In genomic region chr19:16337809-16338469, GRCh38 we compare ENCODE assay signal across 9 cellular contexts. TPM values are rescaled to one million over a fixed set of nuclear protein-coding genes. Genes with fewer than 3 reads are reported as not detected.
DNase-seq lines count a peak whose midpoint lies in the region; ATAC-seq, FAIRE-seq and TF ChIP-seq lines count a peak whose summit lies in the region.
"Had no signal": no experiment of that assay in that cellular context is flagged by ENCODE, and none has a peak within 500 bp of the region (broad histone marks: within the 10 kb centered on the region; RNA-seq: fewer than 3 reads in every experiment).

No MANE protein-coding gene starts in this region.

- H3K9me3 Mint-ChIP-seq in activated naive CD4-positive, alpha-beta T cell treated with anti-CD3 and anti-CD28 coated beads, Interleukin-2, amount 10 ng/mL, durations not matched to agents 7 days and 5 days = peaks cover 3% of the 10 kb centered on the region
- H3K9me3 Mint-ChIP-seq in activated naive CD4-positive, alpha-beta T cell treated with anti-CD3 and anti-CD28 coated beads, Interleukin-2, amount 50 U/mL, for 72 hours = peaks cover 0 to 4% of the 10 kb centered on the region in 2 donors

- peak overlapping the region; percentile 89 for H3K27ac Mint-ChIP-seq in activated naive CD4-positive, alpha-beta T cell treated with anti-CD3 and anti-CD28 coated beads, Interleukin-2, amount 10 ng/mL, durations not matched to agents 7 days and 5 days
- peak overlapping the region in 1 of 2 donors; percentile 54 for H3K27ac Mint-ChIP-seq in activated naive CD4-positive, alpha-beta T cell treated with anti-CD3 and anti-CD28 coated beads, Interleukin-2, amount 50 U/mL, for 72 hours

- H3K27me3 ChIP-seq in tibial artery = no peaks in the 10 kb centered on the region

- H3K27me3 Mint-ChIP-seq in activated naive CD4-positive, alpha-beta T cell treated with anti-CD3 and anti-CD28 coated beads, Interleukin-2, amount 10 ng/mL, durations not matched to agents 7 days and 5 days = peaks cover 17% of the 10 kb centered on the region

- H3K4me1 ChIP-seq in kidney (ENCODE audit: control insufficient read depth in 1 of 2, insufficient read depth in 1 of 2, low read depth in 1 of 2, low read length in 2 of 2) = peaks cover 5 to 15% of the 10 kb centered on the region in 2 donors
- peaks cover 3 to 34% (median 27%) of the 10 kb centered on the region in 4 donors for H3K4me1 ChIP-seq in tibial artery

- CTCF ChIA-PET in activated naive CD4-positive, alpha-beta T cell treated with anti-CD3 and anti-CD28 coated beads, Interleukin-2, amount 10 ng/mL, durations not matched to agents 7 days and 5 days (lab: Charles Lee) = interaction anchor here (1.4 to 1.8 kb wide), 3 partner anchors 10 to 39 kb away, joined by 3 to 5 read pairs (median 3); no protein-coding TSS in a partner anchor

- peaks cover 70% of the 10 kb centered on the region for H3K4me1 Mint-ChIP-seq in activated naive CD4-positive, alpha-beta T cell treated with anti-CD3 and anti-CD28 coated beads, Interleukin-2, amount 10 ng/mL, durations not matched to agents 7 days and 5 days

- intact Hi-C loops in kidney (cut with DNase I) = no loop called here
- intact Hi-C loops in tibial artery (cut with DNase I; ENCODE audit: low total_unique reads) = loop anchor here (5.0 kb wide), 1 partner anchor 39 kb away; no protein-coding TSS in a partner anchor

- no peak for DNase-seq in activated naive CD4-positive, alpha-beta T cell treated with anti-CD3 and anti-CD28 coated beads, Interleukin-2, amount 10 ng/mL, durations not matched to agents 7 days and 5 days
- no peak for DNase-seq in activated naive CD4-positive, alpha-beta T cell treated with anti-CD3 and anti-CD28 coated beads, Interleukin-2, amount 50 U/mL, for 72 hours (ENCODE audit: low spot score in 2 of 2)
- peak; percentile 66 for DNase-seq in RCC 7860 (ENCODE audit: low spot score)
- no peak for DNase-seq in kidney
- DNase-seq in tibial artery = no peak
- DNase-seq in ureter (ENCODE audit: low spot score) = no peak
- DNase-seq in NCI-H2171 (lab: John Stamatoyannopoulos, UW) = no peak
- DNase-seq in effector CD4-positive, alpha-beta T cell = no peak
- DNase-seq: NCI-H526 treated with DMSO at 0.1 percent for 48 hours had no signal

- no peak overlapping the region for H3K4me3 ChIP-seq in kidney (ENCODE audit: low read length in 2 of 2)
- H3K4me3 ChIP-seq in tibial artery = no peak overlapping the region

- H3K9me3 ChIP-seq in kidney (ENCODE audit: control insufficient read depth in 1 of 2, low read length in 2 of 2) = no peaks in the 10 kb centered on the region
- no peaks in the 10 kb centered on the region for H3K9me3 ChIP-seq in tibial artery

- H3K9ac ChIP-seq in kidney (ENCODE audit: low read length in 2 of 2) = peak overlapping the region in 1 of 2 donors; percentile 12

- peak overlapping the region; percentile 11 to 55 for H3K27ac ChIP-seq in kidney (ENCODE audit: low read depth in 2 of 2, low read length in 2 of 2)
- peak overlapping the region; percentile 59 to 71 for H3K27ac ChIP-seq in tibial artery

- TF ChIP-seq CTCF in kidney (IDR thresholded peaks at IDR 0.05; ENCODE audit: borderline replicate concordance, extremely low read depth, insufficient read depth) (no peak), tibial artery (IDR thresholded peaks at IDR 0.05) (no peak)

- ATAC-seq in activated naive CD4-positive, alpha-beta T cell treated with anti-CD3 and anti-CD28 coated beads, Interleukin-2, amount 50 U/mL, for 72 hours = no peak

- peak overlapping the region; percentile 71 for H3K4me3 Mint-ChIP-seq in activated naive CD4-positive, alpha-beta T cell treated with anti-CD3 and anti-CD28 coated beads, Interleukin-2, amount 10 ng/mL, durations not matched to agents 7 days and 5 days

- peaks cover 4% of the 10 kb centered on the region for H3K36me3 Mint-ChIP-seq in activated naive CD4-positive, alpha-beta T cell treated with anti-CD3 and anti-CD28 coated beads, Interleukin-2, amount 10 ng/mL, durations not matched to agents 7 days and 5 days
- no peaks in the 10 kb centered on the region for H3K36me3 Mint-ChIP-seq in activated naive CD4-positive, alpha-beta T cell treated with anti-CD3 and anti-CD28 coated beads, Interleukin-2, amount 50 U/mL, for 72 hours

- no peaks in the 10 kb centered on the region for H3K36me3 ChIP-seq in kidney (ENCODE audit: control insufficient read depth in 1 of 2, insufficient read depth in 2 of 2, low read length in 2 of 2)
- H3K36me3 ChIP-seq in tibial artery = no peaks in the 10 kb centered on the region

- FAIRE-seq in RCC 7860 (lab: Jason Lieb, UNC) (no peak), kidney (lab: Jason Lieb, UNC) (no peak)

RNA-seq across cellular contexts. Expression of gene KLF2, which starts 13.3 kb away (rescaled TPM):
- under 1 TPM; 0.56 to 0.57 TPM for total RNA-seq in activated naive CD4-positive, alpha-beta T cell treated with anti-CD3 and anti-CD28 coated beads, Interleukin-2, amount 50 U/mL, for 72 hours
- total RNA-seq in kidney (131 TPM), ureter (56.1 TPM)
- 114 TPM for polyA plus RNA-seq in kidney (ENCODE audit: insufficient read depth, low read depth, low replicate concordance)

Comparison
In these comparisons a context has a peak if more than half of its experiments do, and no peak if none do; other contexts are left out.
1. RNA of gene KLF2, which starts 13.3 kb away (total RNA-seq): 131 TPM in kidney (single experiment) and 56.1 TPM in ureter (single experiment); 0.56 to 0.57 TPM in activated naive CD4-positive, alpha-beta T cell treated with anti-CD3 and anti-CD28 coated beads, Interleukin-2, amount 50 U/mL, for 72 hours; every median in the first group is over 10 times any median in the second.